In genomic region chr18:69400976-69401474, GRCh38 we compare ENCODE assay signal across 9 cellular contexts. TPM values are rescaled to one million over a fixed set of nuclear protein-coding genes. Genes with fewer than 3 reads are reported as not detected.
DNase-seq lines count a peak whose midpoint lies in the region; ATAC-seq, FAIRE-seq and TF ChIP-seq lines count a peak whose summit lies in the region.
"Had no signal": no experiment of that assay in that cellular context is flagged by ENCODE, and none has a peak within 500 bp of the region (broad histone marks: within the 10 kb centered on the region; RNA-seq: fewer than 3 reads in every experiment).

No MANE protein-coding gene starts in this region.

- H3K27ac Mint-ChIP-seq in CD4-positive, alpha-beta memory T cell = no peak overlapping the region

- H3K36me3 ChIP-seq in left lung (no peaks in the 10 kb centered on the region), urinary bladder (ENCODE audit: insufficient read depth) (no peaks in the 10 kb centered on the region)
- H3K36me3 ChIP-seq in CD4-positive, alpha-beta memory T cell (ENCODE audit: insufficient read depth, low read length) = no peaks in the 10 kb centered on the region

- H3K4me1 ChIP-seq in A549 = peaks cover 7% of the 10 kb centered on the region; the same call in 1 of the 3 replicates
- peaks cover 0 to 5% of the 10 kb centered on the region in 2 donors for H3K4me1 ChIP-seq in left lung
- no peaks in the 10 kb centered on the region for H3K4me1 ChIP-seq in urinary bladder (ENCODE audit: insufficient read depth)
- H3K4me1 ChIP-seq in CD4-positive, alpha-beta memory T cell (ENCODE audit: insufficient read depth, low read length) = peaks cover 9% of the 10 kb centered on the region

- TF ChIP-seq EP300 in A549 (IDR thresholded peaks at IDR 0.05) = no peak

- POLR2A ChIA-PET in A549 (lab: Yijun Ruan, JAX) = no interaction called here
- POLR2A ChIA-PET in HEK293T (lab: Yijun Ruan, JAX) = interaction anchor here (0.6 kb wide), 1 partner anchor 10 kb away, joined by 3 read pairs; no protein-coding TSS in a partner anchor
- POLR2A ChIA-PET in CD4-positive, alpha-beta memory T cell (lab: Charles Lee; ENCODE audit: partially characterized antibody) = no interaction called here

- ATAC-seq in A549 (peak; percentile 28 to 50; a peak in 4 of 6 replicates), left lung (peak; percentile 19), HG03342 (IDR thresholded peaks at IDR 0.05; ENCODE audit: unreplicated experiment) (no peak)

- H3K27ac ChIP-seq in A549 = no peak overlapping the region
- H3K27ac ChIP-seq in left lung = peak overlapping the region in 1 of 2 donors; percentile 67
- H3K27ac ChIP-seq in urinary bladder (ENCODE audit: low read depth) = peak overlapping the region; percentile 59
- H3K27ac ChIP-seq in CD4-positive, alpha-beta memory T cell (ENCODE audit: low read depth, low read length) = no peak overlapping the region

- no peak for FAIRE-seq in A549 (lab: Jason Lieb, UNC)
- FAIRE-seq: TTC549 had no signal

- TF ChIP-seq CTCF in A549 (IDR thresholded peaks at IDR 0.05) (no peak), cardiac fibroblast (IDR thresholded peaks at IDR 0.05; ENCODE audit: low read depth, low read length) (no peak), left lung (IDR thresholded peaks at IDR 0.05) (no peak)

- H3K9me3 Mint-ChIP-seq in CD4-positive, alpha-beta memory T cell = no peaks in the 10 kb centered on the region

- H3K4me3 ChIP-seq in A549 = peak overlapping the region; percentile 49
- H3K4me3 ChIP-seq in cardiac fibroblast (replicated peaks in 1 of 2; ENCODE audit: low read depth in 2 of 2, low read length in 2 of 2) = peak overlapping the region; percentile 56 to 59
- H3K4me3 ChIP-seq in left lung = peak overlapping the region; percentile 39 to 41
- H3K4me3 ChIP-seq in urinary bladder (ENCODE audit: low read depth, low read length) = peak overlapping the region; percentile 79
- H3K4me3 ChIP-seq in CD4-positive, alpha-beta memory T cell (ENCODE audit: low read length in 2 of 2) = no peak overlapping the region

- H3K4me3 Mint-ChIP-seq in CD4-positive, alpha-beta memory T cell = peak overlapping the region in 3 of 8 donors; percentile 46 to 61 (median 50)

- peaks cover 18 to 52% of the 10 kb centered on the region in 2 donors for H3K27me3 ChIP-seq in left lung
- peaks cover 4% of the 10 kb centered on the region for H3K27me3 ChIP-seq in CD4-positive, alpha-beta memory T cell (ENCODE audit: insufficient read depth, low read length)

- peak in 1 of 2 experiments; percentile 2 for DNase-seq in A549 (ENCODE audit: low read depth in 1 of 2, low spot score in 1 of 2)
- DNase-seq in HEK293T (ENCODE audit: extremely low spot score) = peak; percentile 30
- peak; percentile 33 to 41 for DNase-seq in cardiac fibroblast (ENCODE audit: low read depth in 2 of 2)
- DNase-seq in left lung = peak in 1 of 2 donors; percentile 69
- no peak for DNase-seq in CD4-positive, alpha-beta memory T cell
- DNase-seq in SKM-1 (lab: John Stamatoyannopoulos, UW; ENCODE audit: unreplicated experiment) = no peak

- WGBS in A549 (ENCODE audit: missing lambda C conversion rate) = no CpG with 5 or more reads among the region's 65 CpGs
- under 1% methylated on average over 64 of the region's 65 CpGs for WGBS in urinary bladder

- H3K36me3 Mint-ChIP-seq in CD4-positive, alpha-beta memory T cell = no peaks in the 10 kb centered on the region

- peaks cover 1 to 20% (median 18%) of the 10 kb centered on the region in 4 donors for H3K4me1 Mint-ChIP-seq in CD4-positive, alpha-beta memory T cell

- CTCF ChIA-PET in A549 (lab: Yijun Ruan, JAX) (no interaction called here), HEK293T (lab: Yijun Ruan, JAX) (no interaction called here)
- CTCF ChIA-PET in CD4-positive, alpha-beta memory T cell (lab: Charles Lee; ENCODE audit: partially characterized antibody) = no interaction called here

- TF ChIP-seq RAD21 in A549 (conservative IDR thresholded peaks at IDR 0.05 in 1 of 2, IDR thresholded peaks at IDR 0.05 in 1 of 2) = no peak

- H3K4me2 ChIP-seq in A549 = peak overlapping the region; percentile 94

- intact Hi-C loops in left lung (cut with DNase I) = no loop called here
- intact Hi-C loops in CD4-positive, alpha-beta memory T cell (cut with micrococcal nuclease) = no loop called here

- no peak for TF ChIP-seq POLR2A in A549 (IDR thresholded peaks at IDR 0.05; ENCODE audit: low read length)

- H3K27me3 Mint-ChIP-seq in CD4-positive, alpha-beta memory T cell = peaks cover 41 to 53% of the 10 kb centered on the region in 2 donors

- no peaks in the 10 kb centered on the region for H3K9me3 ChIP-seq in A549
- no peaks in the 10 kb centered on the region for H3K9me3 ChIP-seq in left lung
- no peaks in the 10 kb centered on the region for H3K9me3 ChIP-seq in CD4-positive, alpha-beta memory T cell (ENCODE audit: control insufficient read depth in 1 of 2, low read length in 2 of 2)

TF ChIP-seq in A549, 52 proteins besides CTCF, POLR2A, EP300 and RAD21 (continues in another document):
- TF ChIP-seq CBX2 (IDR thresholded peaks at IDR 0.05; ENCODE audit: borderline replicate concordance, low read depth) (no peak), TP53 (CRISPR knock-in tag; IDR thresholded peaks at IDR 0.05) (no peak), REST (IDR thresholded peaks at IDR 0.05) (no peak)

TF ChIP-seq in HEK293T, 16 proteins besides CTCF, POLR2A, EP300 and RAD21:
- TF ChIP-seq L3MBTL2 (conservative IDR thresholded peaks at IDR 0.05) (no peak), ZNF384 (IDR thresholded peaks at IDR 0.05) (no peak), NFRKB (IDR thresholded peaks at IDR 0.05) (no peak), FOXK2 (IDR thresholded peaks at IDR 0.05) (no peak), ARNT (IDR thresholded peaks at IDR 0.05) (no peak), PKNOX1 (IDR thresholded peaks at IDR 0.05) (no peak), BHLHE40 (IDR thresholded peaks at IDR 0.05; ENCODE audit: borderline replicate concordance) (no peak), HDGF (IDR thresholded peaks at IDR 0.05; ENCODE audit: borderline replicate concordance) (no peak), FOXA1 (IDR thresholded peaks at IDR 0.05) (no peak), FOXM1 (IDR thresholded peaks at IDR 0.05; ENCODE audit: borderline replicate concordance) (no peak), SP1 (IDR thresholded peaks at IDR 0.05) (no peak), SUZ12 (IDR thresholded peaks at IDR 0.05) (no peak), ELF4 (IDR thresholded peaks at IDR 0.05) (no peak), LEF1 (IDR thresholded peaks at IDR 0.05; ENCODE audit: borderline replicate concordance) (no peak), TARDBP (IDR thresholded peaks at IDR 0.05) (no peak), CTBP1 (IDR thresholded peaks at IDR 0.05; ENCODE audit: borderline replicate concordance) (no peak)
TF ChIP-seq in HEK293T: peak in this region for 0.

RNA-seq across cellular contexts. Expression of gene DOK6, which starts 0.3 kb away (rescaled TPM):
- not detected in 2 replicates for polyA plus RNA-seq in A549 (2011; rRNA removed)
- not detected in 2 replicates for polyA plus RNA-seq in A549 (2012; cell fraction: cytosol; rRNA removed)
- polyA plus RNA-seq in A549 (2012; cell fraction: nucleus; rRNA removed) = not detected in 2 replicates
- polyA plus RNA-seq in A549 (2017; fragmentation: RNase III; extraction: RNeasy Plus Mini Kit Qiagen cat#74134 plus additional on column Dnase treatment) = not detected in 3 replicates
- polyA minus RNA-seq in A549 (2011; rRNA and poly(A)+ RNA removed) = not detected in 2 replicates
- 1 to 10 TPM; 2.9 to 5.3 TPM for total RNA-seq in left lung
- 22.6 TPM for total RNA-seq in urinary bladder
- polyA plus RNA-seq in urinary bladder = 9.0 TPM
- total RNA-seq in CD4-positive, alpha-beta memory T cell = not detected
- under 1 TPM; 0.04 to 0.15 TPM for polyA plus RNA-seq in CD4-positive, alpha-beta memory T cell

Comparison
In these comparisons a context has a peak if more than half of its experiments do, and no peak if none do; other contexts are left out.
1. DNase-seq: peak in HEK293T (single experiment) and cardiac fibroblast (2 of 2); none in CD4-positive, alpha-beta memory T cell (0 of 5) and SKM-1 (single experiment).
2. H3K4me3 ChIP-seq: peak in A549 (single experiment), cardiac fibroblast (2 of 2), left lung (2 of 2) and urinary bladder (single experiment); none in CD4-positive, alpha-beta memory T cell (0 of 2).